Comparison of ENCODE assay signal across 1 cellular context in the genomic region with DNA sequence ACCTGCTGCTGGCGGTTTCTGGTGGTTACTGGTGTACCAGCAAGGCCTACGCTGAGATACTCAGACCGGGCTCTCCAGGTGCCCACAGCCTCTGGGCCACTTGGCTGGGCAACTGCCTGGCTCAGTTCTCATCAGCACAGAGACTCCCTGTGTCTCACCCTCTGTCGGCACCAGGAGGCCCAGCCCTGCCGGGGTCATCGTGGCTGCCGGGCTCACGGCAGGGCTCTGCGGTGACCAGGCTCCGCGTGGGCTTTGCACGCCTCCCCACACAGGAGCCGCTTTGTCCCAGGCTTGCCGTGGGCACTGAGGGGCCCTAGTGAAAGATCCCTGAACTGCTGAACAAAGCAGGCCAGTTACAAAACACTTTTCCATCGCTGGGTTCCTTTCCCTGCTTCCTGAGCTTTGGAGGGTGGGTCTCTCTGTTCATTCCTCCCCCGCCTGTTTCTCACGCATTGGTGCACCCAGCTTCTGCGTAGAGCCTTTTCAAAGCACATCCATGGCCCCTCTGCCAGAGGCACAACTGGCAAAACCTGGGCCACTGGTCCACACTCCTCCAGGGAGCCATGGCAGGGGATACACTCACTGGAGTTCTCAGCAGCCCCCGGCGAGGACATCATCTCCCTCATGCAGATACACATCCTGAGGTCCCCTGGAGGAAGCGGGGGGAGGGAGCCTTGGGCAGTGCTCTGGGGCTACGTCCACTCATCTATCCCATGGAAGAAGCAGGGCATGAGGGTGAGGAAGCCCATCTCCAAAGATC.
TF ChIP-seq lines count a peak whose summit lies in the region.

No MANE protein-coding gene starts in this region.

TF ChIP-seq in GM12878, 131 proteins besides CTCF, POLR2A, EP300 and RAD21:
- TF ChIP-seq SRF (IDR thresholded peaks at IDR 0.05; ENCODE audit: low read depth in 2 of 2, low read length in 2 of 2) (no peak), NRF1 (conservative IDR thresholded peaks at IDR 0.05; ENCODE audit: low read depth, low read length) (no peak)
